Comparison of ENCODE assay signal across 8 cellular contexts in genomic region chr16:85437161-85438052, GRCh38.
DNase-seq lines count a peak whose midpoint lies in the region; ATAC-seq, FAIRE-seq and TF ChIP-seq lines count a peak whose summit lies in the region.

No MANE protein-coding gene starts in this region.

- no peaks in the 10 kb centered on the region for H3K9me3 Mint-ChIP-seq in immature natural killer cell

- H3K27ac Mint-ChIP-seq in immature natural killer cell = no peak overlapping the region

- FAIRE-seq in pancreas (lab: Jason Lieb, UNC) = no peak
- FAIRE-seq in urothelium cell line (lab: Jason Lieb, UNC) = no peak

- no peaks in the 10 kb centered on the region for H3K36me3 Mint-ChIP-seq in immature natural killer cell

- peaks cover 2 to 8% (median 3%) of the 10 kb centered on the region in 3 donors for H3K27me3 Mint-ChIP-seq in immature natural killer cell (ENCODE audit: low read depth in 3 of 3)

- peaks cover 0 to 24% (median 3%) of the 10 kb centered on the region in 4 donors for H3K36me3 ChIP-seq in esophagus muscularis mucosa
- no peaks in the 10 kb centered on the region for H3K36me3 ChIP-seq in pancreas

- ATAC-seq in pancreas (peak; percentile 78 to 90 (median 87)), GM18505 (IDR thresholded peaks at IDR 0.05; ENCODE audit: unreplicated experiment) (no peak)

- H3K27ac ChIP-seq in esophagus muscularis mucosa (replicated peaks in 1 of 4) (peak overlapping the region; percentile 9 to 71 (median 58)), pancreas (peak overlapping the region; percentile 77 to 90 (median 82))

- no peak for TF ChIP-seq CTCF in esophagus muscularis mucosa (IDR thresholded peaks at IDR 0.05)
- TF ChIP-seq CTCF in pancreas (IDR thresholded peaks at IDR 0.05) = no peak

- DNase-seq in ELF-1 (ENCODE audit: low read depth, low spot score) = peak; percentile 83
- DNase-seq in NCI-H2171 (lab: John Stamatoyannopoulos, UW) = peak; percentile 89
- no peak for DNase-seq in esophagus muscularis mucosa (ENCODE audit: extremely low spot score)
- DNase-seq in pancreas = peak in 4 of 6 donors; percentile 64 to 89 (median 82)
- no peak for DNase-seq in immature natural killer cell
- DNase-seq in urothelium cell line (ENCODE audit: low spot score) = no peak
- no peak for DNase-seq in RKO (ENCODE audit: low spot score)

- H3K4me3 ChIP-seq in esophagus muscularis mucosa (peak overlapping the region in 1 of 4 donors; percentile 16), pancreas (peak overlapping the region in 2 of 4 donors; percentile 13 to 21)

- no peak for TF ChIP-seq POLR2A in esophagus muscularis mucosa (IDR thresholded peaks at IDR 0.05; ENCODE audit: low read depth)
- TF ChIP-seq POLR2A in GM18505 (IDR thresholded peaks at IDR 0.05; ENCODE audit: borderline replicate concordance, extremely low read depth, insufficient read depth, insufficient read length) = no peak

- 62% methylated on average over 19 of the region's 25 CpGs for WGBS in esophagus muscularis mucosa
- WGBS in pancreas, 2 donors = 43 to 45% methylated on average over 24 to 25 of the region's 25 CpGs

- no peaks in the 10 kb centered on the region for H3K27me3 ChIP-seq in esophagus muscularis mucosa
- H3K27me3 ChIP-seq in pancreas = no peaks in the 10 kb centered on the region

- H3K4me1 ChIP-seq in esophagus muscularis mucosa (peaks cover 9 to 20% (median 20%) of the 10 kb centered on the region in 4 donors), pancreas (peaks cover 11 to 12% (median 11%) of the 10 kb centered on the region in 3 donors)

- H3K4me1 Mint-ChIP-seq in immature natural killer cell = no peaks in the 10 kb centered on the region

- no peak overlapping the region for H3K4me3 Mint-ChIP-seq in immature natural killer cell

- no peak for TF ChIP-seq EP300 in esophagus muscularis mucosa (IDR thresholded peaks at IDR 0.05)

- intact Hi-C loops in esophagus muscularis mucosa (cut with DNase I) (no loop called here), pancreas (cut with DNase I) (loop anchor here in 1 of 3 donors (10.0 kb wide), 1 partner anchor 167 kb away; no protein-coding TSS in a partner anchor)

- no peaks in the 10 kb centered on the region for H3K9me3 ChIP-seq in esophagus muscularis mucosa
- H3K9me3 ChIP-seq in pancreas = no peaks in the 10 kb centered on the region

Comparison
In these comparisons a context has a peak if more than half of its experiments do, and no peak if none do; other contexts are left out.
1. DNase-seq: peak in ELF-1 (single experiment), NCI-H2171 (single experiment) and pancreas (4 of 6); none in esophagus muscularis mucosa (single experiment), immature natural killer cell (0 of 3), urothelium cell line (single experiment) and RKO (single experiment).